Comparison of ENCODE assay signal across 27 cellular contexts in the genomic region with DNA sequence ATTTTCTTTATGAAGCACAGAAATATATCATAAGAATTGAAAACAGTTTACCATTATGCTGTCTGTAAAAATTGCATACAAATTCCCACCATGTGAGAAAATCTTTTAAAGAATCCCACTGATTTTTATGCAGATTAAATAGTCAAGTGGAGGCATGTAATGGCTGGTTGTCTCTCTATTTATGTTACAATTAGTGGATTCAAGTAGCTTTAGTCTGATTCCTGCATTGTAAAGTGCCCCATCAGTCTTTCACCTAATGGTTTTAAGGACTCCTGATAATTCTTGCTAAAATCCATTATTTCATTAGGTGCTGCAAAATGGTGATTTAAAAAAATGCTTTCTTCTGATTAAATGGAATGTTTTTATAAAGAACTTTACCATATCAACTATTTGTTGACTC.
"Had no signal": no experiment of that assay in that cellular context is flagged by ENCODE, and none has a peak within 500 bp of the region (broad histone marks: within the 10 kb centered on the region; RNA-seq: fewer than 3 reads in every experiment).

No MANE protein-coding gene starts in this region.

- H3K4me3 ChIP-seq: left lung, lower lobe of right lung, ovary, right atrium auricular region, skin epidermis, suprapubic skin, thoracic aorta, tibial artery, uterus had no signal

- H3K4me1 ChIP-seq: left lung, lower lobe of right lung, right atrium auricular region, suprapubic skin, tibial artery, uterus had no signal

- H3K4me3 Mint-ChIP-seq: mesothelial cell of epicardium; naive thymus-derived CD4-positive, alpha-beta T cell; natural killer cell treated with Interleukin-12 subunit alpha and Interleukin-12 subunit beta and Interleukin-15 and Interleukin-18, amount 100 ng/mL, for 72 hours; stimulated activated naive B cell treated with anti-CD40 and anti-IgM and Interleukin-4, amounts not matched to agents 10 μg/mL and 1 μg/mL and 100 μg/mL, for 72 hours; type B pancreatic cell had no signal

- FAIRE-seq: keratinocyte had no signal

- H3K27ac ChIP-seq: lower lobe of right lung, ovary, right atrium auricular region, skin epidermis, suprapubic skin, thoracic aorta, uterus had no signal

- DNase-seq: hypothalamus; kidney glomerular epithelial cell; left cardiac atrium; left lung; lower lobe of right lung; mammary epithelial cell; mesenchymal stem cell; naive thymus-derived CD4-positive, alpha-beta T cell; ovary; stimulated activated CD4-positive, alpha-beta T cell treated with anti-CD3 and anti-CD28 coated beads, Interleukin-12 subunit alpha, Interleukin-12 subunit beta, amount 100 ng/mL, for 4 hours; stimulated activated CD4-positive, alpha-beta T cell treated with anti-CD3 and anti-CD28 coated beads, Interleukin-15, amount 100 ng/mL, for 24 hours; stimulated activated CD4-positive, alpha-beta T cell treated with anti-CD3 and anti-CD28 coated beads, Interleukin-2, amount 100 ng/mL, for 24 hours; stimulated activated CD4-positive, alpha-beta T cell treated with anti-CD3 and anti-CD28 coated beads, Interleukin-4, amount 100 ng/mL, for 1 hour; stimulated activated naive B cell treated with anti-CD40 and anti-IgM and Interleukin-4, amounts not matched to agents 10 μg/mL and 1 μg/mL and 100 μg/mL, for 72 hours; stimulated activated naive CD8-positive, alpha-beta T cell treated with anti-CD3 and anti-CD28 coated beads, Interleukin-15, Interleukin-2, amounts not matched to agents 100 U/mL and 50 U/mL, for 24 hours; tibial artery; uterus had no signal

- H3K27ac Mint-ChIP-seq: mesothelial cell of epicardium; naive thymus-derived CD4-positive, alpha-beta T cell; natural killer cell treated with Interleukin-12 subunit alpha and Interleukin-12 subunit beta and Interleukin-15 and Interleukin-18, amount 100 ng/mL, for 72 hours; progenitor cell of endocrine pancreas; stimulated activated naive B cell treated with anti-CD40 and anti-IgM and Interleukin-4, amounts not matched to agents 10 μg/mL and 1 μg/mL and 100 μg/mL, for 72 hours; type B pancreatic cell had no signal

- ATAC-seq: left cardiac atrium; left lung; lower lobe of right lung; naive thymus-derived CD4-positive, alpha-beta T cell; natural killer cell treated with Interleukin-12 subunit alpha and Interleukin-12 subunit beta and Interleukin-15 and Interleukin-18, amount 100 ng/mL, for 72 hours; sciatic nerve; stimulated activated naive B cell treated with anti-CD40 and anti-IgM and Interleukin-4, amounts not matched to agents 10 μg/mL and 1 μg/mL and 100 μg/mL, for 72 hours; stimulated activated naive CD8-positive, alpha-beta T cell treated with anti-CD3 and anti-CD28 coated beads, Interleukin-15, Interleukin-2, amounts not matched to agents 100 U/mL and 50 U/mL, for 24 hours had no signal

- H3K9me3 ChIP-seq: lower lobe of right lung, ovary, right atrium auricular region, suprapubic skin, thoracic aorta had no signal

- H3K4me1 Mint-ChIP-seq: mesothelial cell of epicardium; stimulated activated naive B cell treated with anti-CD40 and anti-IgM and Interleukin-4, amounts not matched to agents 10 μg/mL and 1 μg/mL and 100 μg/mL, for 72 hours had no signal

- H3K36me3 ChIP-seq: ovary, uterus had no signal

- H3K27me3 ChIP-seq: left lung, ovary, right atrium auricular region, suprapubic skin, tibial artery, uterus had no signal

- H3K9me3 Mint-ChIP-seq: naive thymus-derived CD4-positive, alpha-beta T cell; natural killer cell treated with Interleukin-12 subunit alpha and Interleukin-12 subunit beta and Interleukin-15 and Interleukin-18, amount 100 ng/mL, for 72 hours; stimulated activated naive B cell treated with anti-CD40 and anti-IgM and Interleukin-4, amounts not matched to agents 10 μg/mL and 1 μg/mL and 100 μg/mL, for 72 hours had no signal

- H3K27me3 Mint-ChIP-seq: naive thymus-derived CD4-positive, alpha-beta T cell; natural killer cell treated with Interleukin-12 subunit alpha and Interleukin-12 subunit beta and Interleukin-15 and Interleukin-18, amount 100 ng/mL, for 72 hours; progenitor cell of endocrine pancreas; stimulated activated naive B cell treated with anti-CD40 and anti-IgM and Interleukin-4, amounts not matched to agents 10 μg/mL and 1 μg/mL and 100 μg/mL, for 72 hours; type B pancreatic cell had no signal
